Comparison of ENCODE assay signal across 8 cellular contexts in genomic region chr12:122097641-122098364, GRCh38. TPM values are rescaled to one million over a fixed set of nuclear protein-coding genes. Genes with fewer than 3 reads are reported as not detected.
DNase-seq lines count a peak whose midpoint lies in the region; ATAC-seq and TF ChIP-seq lines count a peak whose summit lies in the region.

No MANE protein-coding gene starts in this region.

- BruUV-seq in OCI-LY7 (replicated peaks; lab: Mats Ljungman, UMichigan) = no TSS peak

- CTCF ChIA-PET in OCI-LY7 (lab: Charles Lee; ENCODE audit: unreplicated experiment) = no interaction called here

- DNase-seq in activated naive CD4-positive, alpha-beta T cell (lab: John Stamatoyannopoulos, UW) = no peak
- DNase-seq in superior temporal gyrus (ENCODE audit: extremely low spot score) = peak; percentile 41
- no peak for DNase-seq in MV-4-11 (lab: John Stamatoyannopoulos, UW)
- no peak for DNase-seq in OCI-LY7 (ENCODE audit: low spot score)

- ATAC-seq in GM19324 (IDR thresholded peaks at IDR 0.05; ENCODE audit: low FRiP score, unreplicated experiment) = no peak

- H3K4me3 ChIP-seq in OCI-LY7 (ENCODE audit: low read depth, low read length, poor library complexity, severe bottlenecking) = no peak overlapping the region

- peak overlapping the region; percentile 68 for H3K4me3 Mint-ChIP-seq in activated naive CD4-positive, alpha-beta T cell treated with anti-CD3 and anti-CD28 coated beads, Interleukin-2, amount 50 U/mL, for 24 hours

- H3K27me3 Mint-ChIP-seq in activated naive CD4-positive, alpha-beta T cell treated with anti-CD3 and anti-CD28 coated beads, Interleukin-2, amount 50 U/mL, for 24 hours = no peaks in the 10 kb centered on the region

- H3K36me3 ChIP-seq in OCI-LY7 (ENCODE audit: insufficient read depth, low read length) = peaks cover 11% of the 10 kb centered on the region; the same call in 1 of the 2 replicates

- intact Hi-C loops in OCI-LY7 (cut with micrococcal nuclease; ENCODE audit: unreplicated experiment) = no loop called here

- TF ChIP-seq CTCF in OCI-LY7 (conservative IDR thresholded peaks at IDR 0.05; ENCODE audit: low read length) = no peak

- POLR2A ChIA-PET in OCI-LY7 (lab: Charles Lee) = no interaction called here

- H3K4me2 ChIP-seq in OCI-LY7 (ENCODE audit: low read length) = no peak overlapping the region

- peaks cover 13% of the 10 kb centered on the region for H3K4me1 ChIP-seq in OCI-LY7 (ENCODE audit: insufficient read depth, low read length, poor library complexity, severe bottlenecking)

- H3K27me3 ChIP-seq in layer of hippocampus (ENCODE audit: control insufficient read depth, insufficient read depth, low read length) = no peaks in the 10 kb centered on the region

- no peak overlapping the region for H2AFZ ChIP-seq in OCI-LY7 (ENCODE audit: low read length)

- H3K27ac ChIP-seq in angular gyrus (ENCODE audit: low read depth, low read length) = peak overlapping the region; percentile 65
- H3K27ac ChIP-seq in layer of hippocampus (ENCODE audit: low read depth, low read length) = peak overlapping the region; percentile 74
- no peak overlapping the region for H3K27ac ChIP-seq in OCI-LY7 (ENCODE audit: low read depth, low read length, poor library complexity, severe bottlenecking)

- peaks cover 65% of the 10 kb centered on the region for H3K4me1 Mint-ChIP-seq in activated naive CD4-positive, alpha-beta T cell treated with anti-CD3 and anti-CD28 coated beads, Interleukin-2, amount 50 U/mL, for 24 hours

- peaks cover 13% of the 10 kb centered on the region; the same call in 1 of the 2 replicates for H3K9me3 ChIP-seq in OCI-LY7 (ENCODE audit: low read length)

- no peaks in the 10 kb centered on the region for H3K9me3 Mint-ChIP-seq in activated naive CD4-positive, alpha-beta T cell treated with anti-CD3 and anti-CD28 coated beads, Interleukin-2, amount 50 U/mL, for 24 hours

- peak overlapping the region; percentile 93 for H3K27ac Mint-ChIP-seq in activated naive CD4-positive, alpha-beta T cell treated with anti-CD3 and anti-CD28 coated beads, Interleukin-2, amount 50 U/mL, for 24 hours

- no peaks in the 10 kb centered on the region; the same call in 1 of the 2 replicates for H4K20me1 ChIP-seq in OCI-LY7 (ENCODE audit: insufficient read depth, low read length)

- peaks cover 41% of the 10 kb centered on the region for H3K79me2 ChIP-seq in OCI-LY7 (ENCODE audit: insufficient read depth, low read depth, low read length)

- H3K9me2 ChIP-seq in OCI-LY7 (ENCODE audit: insufficient read depth, low read length) = no peaks in the 10 kb centered on the region

- H3K36me3 Mint-ChIP-seq in activated naive CD4-positive, alpha-beta T cell treated with anti-CD3 and anti-CD28 coated beads, Interleukin-2, amount 50 U/mL, for 24 hours = peaks cover 3% of the 10 kb centered on the region

RNA-seq across cellular contexts. Expression of gene MLXIP, which starts 19.2 kb away (rescaled TPM):
- total RNA-seq in OCI-LY7 (2014; rRNA removed; shearing (Covaris generic)) = 18.6 and 27.5 TPM in 2 replicates
- total RNA-seq in OCI-LY7 (2022) = 44.7 and 59.9 TPM in 2 replicates
